Comparison of ENCODE assay signal across 22 cellular contexts in genomic region chr12:9149372-9149771, GRCh38. TPM values are rescaled to one million over a fixed set of nuclear protein-coding genes. Genes with fewer than 3 reads are reported as not detected.
DNase-seq lines count a peak whose midpoint lies in the region; ATAC-seq and TF ChIP-seq lines count a peak whose summit lies in the region.
"Had no signal": no experiment of that assay in that cellular context is flagged by ENCODE, and none has a peak within 500 bp of the region (broad histone marks: within the 10 kb centered on the region; RNA-seq: fewer than 3 reads in every experiment).

No MANE protein-coding gene starts in this region.

- H3K36me3 ChIP-seq in NT2/D1 (ENCODE audit: insufficient read depth, insufficient read length, low read length) = no peaks in the 10 kb centered on the region
- H3K36me3 ChIP-seq: neutrophil, vagina had no signal

- no peak overlapping the region for H3K9ac ChIP-seq in NT2/D1 (ENCODE audit: insufficient read length, low read depth)

- H3K27me3 ChIP-seq in NT2/D1 (ENCODE audit: insufficient read depth, insufficient read length) = no peaks in the 10 kb centered on the region
- H3K27me3 ChIP-seq: neutrophil, right lobe of liver, vagina had no signal

- no peaks in the 10 kb centered on the region for H3K4me1 ChIP-seq in NT2/D1 (ENCODE audit: insufficient read depth, insufficient read length)
- H3K4me1 ChIP-seq: right lobe of liver, vagina had no signal

- peak; percentile 36 for TF ChIP-seq CTCF in epithelial cell of proximal tubule (conservative IDR thresholded peaks at IDR 0.05; ENCODE audit: low read depth, low read length)

- peaks cover 26% of the 10 kb centered on the region for H3K9me3 ChIP-seq in NT2/D1 (ENCODE audit: insufficient read depth, low read length)
- H3K9me3 ChIP-seq: neutrophil, right lobe of liver, vagina had no signal

- DNase-seq in stimulated activated CD4-positive, alpha-beta T cell treated with anti-CD3 and anti-CD28 coated beads, Interleukin-15, amount 100 ng/mL, for 24 hours = peak; percentile 6
- DNase-seq in stimulated activated CD4-positive, alpha-beta T cell treated with anti-CD3 and anti-CD28 coated beads, Interleukin-2, amount 100 ng/mL, for 24 hours = no peak
- peak; percentile 33 for DNase-seq in NT2/D1 (ENCODE audit: low read depth, low spot score)
- no peak for DNase-seq in epithelial cell of proximal tubule (ENCODE audit: low read depth)
- no peak for DNase-seq in NCI-H446 (lab: John Stamatoyannopoulos, UW)
- no peak for DNase-seq in activated CD4-positive, CD25-positive, alpha-beta regulatory T cell treated with anti-CD3 and anti-CD28 coated beads, Interleukin-2, amount 50 U/mL, for 72 hours
- no peak for DNase-seq in anterior cingulate cortex (lab: John Stamatoyannopoulos, UW)
- DNase-seq: activated CD4-positive, alpha-beta T cell treated with anti-CD3 and anti-CD28 coated beads for 1 hour; activated CD8-positive, alpha-beta memory T cell treated with anti-CD3 and anti-CD28 coated beads, Interleukin-2, amount 50 U/mL, for 4 hours; activated gamma-delta T cell treated with Interleukin-2 at 50 U/mL for 16 hours; CD8-positive, alpha-beta T cell; head of caudate nucleus; NCI-H1092; NCI-H2171 treated with DMSO at 0.1 percent for 48 hours; right lobe of liver; SIG-M5 had no signal

- no peak for ATAC-seq in GM19467 (IDR thresholded peaks at IDR 0.05; ENCODE audit: unreplicated experiment)
- ATAC-seq: CD8-positive, alpha-beta T cell had no signal

- H3K4me3 ChIP-seq in NT2/D1 (ENCODE audit: insufficient read length, low read depth) (no peak overlapping the region), epithelial cell of proximal tubule (ENCODE audit: low read depth, low read length) (no peak overlapping the region)
- H3K4me3 ChIP-seq: right lobe of liver, vagina had no signal

RNA-seq across cellular contexts. Expression of gene A2M, which starts 33.7 kb away (rescaled TPM):
- total RNA-seq in epithelial cell of proximal tubule = 0.17 and 0.29 TPM in 2 replicates
- total RNA-seq: CD8-positive, alpha-beta T cell; mononuclear cell; T-helper 2 cell treated with Interferon-gamma antibody and Interleukin-4, amounts not matched to agents 100 ng/mL and 5 ng/mL, for 36 hours had no signal

RNA-seq across cellular contexts. Expression of gene PZP, which starts 58.8 kb away (rescaled TPM):
- total RNA-seq in epithelial cell of proximal tubule = not detected in 2 replicates
- total RNA-seq: astrocyte; CD8-positive, alpha-beta T cell; mononuclear cell; T-helper 2 cell treated with Interferon-gamma antibody and Interleukin-4, amounts not matched to agents 100 ng/mL and 5 ng/mL, for 36 hours; vagina had no signal

Comparison
In these comparisons a context has a peak if more than half of its experiments do, and no peak if none do; other contexts are left out.
1. DNase-seq: peak in stimulated activated CD4-positive, alpha-beta T cell treated with anti-CD3 and anti-CD28 coated beads, Interleukin-15, amount 100 ng/mL, for 24 hours (single experiment) and NT2/D1 (single experiment); none in stimulated activated CD4-positive, alpha-beta T cell treated with anti-CD3 and anti-CD28 coated beads, Interleukin-2, amount 100 ng/mL, for 24 hours (0 of 2), epithelial cell of proximal tubule (single experiment), NCI-H446 (0 of 2), activated CD4-positive, CD25-positive, alpha-beta regulatory T cell treated with anti-CD3 and anti-CD28 coated beads, Interleukin-2, amount 50 U/mL, for 72 hours (single experiment) and anterior cingulate cortex (0 of 58).